ENCODE assay signal across 15 cellular contexts in genomic region chr7:101170617-101171441, GRCh38. TPM values are rescaled to one million over a fixed set of nuclear protein-coding genes. Genes with fewer than 3 reads are reported as not detected.
DNase-seq lines count a peak whose midpoint lies in the region; ATAC-seq and TF ChIP-seq lines count a peak whose summit lies in the region.
"Had no signal": no experiment of that assay in that cellular context is flagged by ENCODE, and none has a peak within 500 bp of the region (broad histone marks: within the 10 kb centered on the region; RNA-seq: fewer than 3 reads in every experiment).

No MANE protein-coding gene starts in this region.

- H4K20me1 ChIP-seq in mammary epithelial cell (ENCODE audit: insufficient read depth, low read length): no peaks in the 10 kb centered on the region

- H2BK15ac ChIP-seq in mesendoderm (replicated peaks; ENCODE audit: low read depth): no peak overlapping the region

- peaks cover 36% of the 10 kb centered on the region for H3K27me3 ChIP-seq in mammary epithelial cell (ENCODE audit: insufficient read depth, low read length)
- peaks cover 49% of the 10 kb centered on the region for H3K27me3 ChIP-seq in mesendoderm (ENCODE audit: insufficient read depth, low read length, poor library complexity)

- H3K4me2 ChIP-seq in mammary epithelial cell (ENCODE audit: insufficient read depth, low read depth, low read length) (no peak overlapping the region), mesendoderm (ENCODE audit: low read length) (no peak overlapping the region)

- H2AFZ ChIP-seq in mammary epithelial cell (ENCODE audit: low read depth, low read length): no peak overlapping the region

- H3K79me1 ChIP-seq in mesendoderm (ENCODE audit: low read length): no peaks in the 10 kb centered on the region

- H3K27ac Mint-ChIP-seq in MCF 10A (ENCODE audit: low read depth, unreplicated experiment): peak overlapping the region; percentile 71
- H3K27ac Mint-ChIP-seq in T-cell: no peak overlapping the region

- in situ Hi-C loops in mammary epithelial cell (cut with MboI; ENCODE audit: low sequenced_read_pairs in 2 of 2): no loop called here

- H3K27me3 Mint-ChIP-seq in MCF 10A (ENCODE audit: insufficient read depth, unreplicated experiment) (peaks cover 95% of the 10 kb centered on the region), T-cell (peaks cover 75 to 84% of the 10 kb centered on the region in 2 donors)

- dilution Hi-C loops in mammary epithelial cell (cut with HindIII; ENCODE audit: low sequenced_read_pairs): loop anchor here (10.0 kb wide), 2 partner anchors 104 to 286 kb away; partner anchors contain the start of gene UFSP1

- no peak overlapping the region for H2AK5ac ChIP-seq in mesendoderm (ENCODE audit: low read length)

- H3K36me3 Mint-ChIP-seq in MCF 10A (ENCODE audit: insufficient read depth, unreplicated experiment) (no peaks in the 10 kb centered on the region), T-cell (no peaks in the 10 kb centered on the region)

- BruUV-seq in MCF 10A (replicated peaks; lab: Mats Ljungman, UMichigan) (no TSS peak), mammary epithelial cell (replicated peaks; lab: Mats Ljungman, UMichigan) (no TSS peak)

- no peak overlapping the region for H2BK120ac ChIP-seq in mesendoderm (ENCODE audit: low read depth, low read length)

- no peak overlapping the region for H3K4ac ChIP-seq in mesendoderm (ENCODE audit: low read depth, low read length)

- H4K5ac ChIP-seq in mesendoderm (ENCODE audit: low read length): no peak overlapping the region

- DNase-seq in MCF 10A (ENCODE audit: unreplicated experiment): no peak
- no peak for DNase-seq in mammary epithelial cell
- peak in 10 of 34 experiments; percentile 20 to 54 (median 42) for DNase-seq in T-cell
- peak; percentile 1 for DNase-seq in mesendoderm
- DNase-seq in SKM-1 (lab: John Stamatoyannopoulos, UW; ENCODE audit: unreplicated experiment): no peak
- no peak for DNase-seq in GM19240 (ENCODE audit: insufficient read length, low spot score)
- no peak for DNase-seq in SHP77 treated with DMSO at 0.1 percent for 48 hours (lab: John Stamatoyannopoulos, UW)
- DNase-seq in epidermal melanocyte (ENCODE audit: insufficient read length, low spot score): no peak
- DNase-seq: activated CD8-positive, alpha-beta memory T cell treated with anti-CD3 and anti-CD28 coated beads for 24 hours; OCI-M1; stimulated activated CD4-positive, alpha-beta T cell treated with anti-CD3 and anti-CD28 coated beads, Interleukin-1b, Interleukin-23, amount 100 ng/mL, for 48 hours; stomach had no signal

- H3K4me3 Mint-ChIP-seq in MCF 10A (ENCODE audit: unreplicated experiment) (no peak overlapping the region), T-cell (peak overlapping the region; percentile 3 to 74 (median 52))

- 2% methylated on average over 14 of the region's 17 CpGs for WGBS in mammary epithelial cell (ENCODE audit: low coverage, missing lambda C conversion rate)
- no CpG with 5 or more reads among the region's 17 CpGs for WGBS in mesendoderm (ENCODE audit: extremely low coverage, insufficient coverage, low lambda C conversion rate)

- CTCF ChIA-PET in MCF 10A (lab: Yijun Ruan, JAX) (interaction anchor here (0.5 to 2.8 kb wide), 19 partner anchors 9 to 260 kb away, joined by 3 to 31 read pairs (median 4); no protein-coding TSS in a partner anchor), mammary epithelial cell (lab: Charles Lee; ENCODE audit: low non-redundant PET) (no interaction called here), T-cell (lab: Charles Lee) (interaction anchor here (1.0 to 2.3 kb wide), 4 partner anchors 20 to 47 kb away, joined by 3 to 27 read pairs (median 5); partner anchors contain the start of gene ZNHIT1 (in 1 of the 2))

- H3K4me1 ChIP-seq in mammary epithelial cell (ENCODE audit: insufficient read depth, low read length): peaks cover 39% of the 10 kb centered on the region
- H3K4me1 ChIP-seq in mesendoderm (ENCODE audit: control insufficient read depth, low read depth, low read length): peaks cover 4% of the 10 kb centered on the region

- H3K18ac ChIP-seq in mesendoderm (ENCODE audit: low read length): no peak overlapping the region

- H3K23ac ChIP-seq in mesendoderm (ENCODE audit: low read length): no peak overlapping the region

- no peak for TF ChIP-seq CTCF in MCF 10A (IDR thresholded peaks at IDR 0.05; ENCODE audit: unreplicated experiment)
- TF ChIP-seq CTCF in mammary epithelial cell (conservative IDR thresholded peaks at IDR 0.05 in 1 of 2, IDR thresholded peaks at IDR 0.05 in 1 of 2; ENCODE audit: extremely low read depth in 1 of 2, insufficient read depth in 1 of 2, low read depth in 1 of 2, low read length in 2 of 2): no peak

- no peaks in the 10 kb centered on the region for H3K36me3 ChIP-seq in mammary epithelial cell (ENCODE audit: insufficient read depth, low read length)
- no peaks in the 10 kb centered on the region for H3K36me3 ChIP-seq in mesendoderm (ENCODE audit: control insufficient read depth, insufficient read depth, low read length)
- H3K36me3 ChIP-seq: stomach had no signal

- no peak overlapping the region for H3K9ac ChIP-seq in mammary epithelial cell (ENCODE audit: insufficient read depth, low read length)
- H3K9ac ChIP-seq in mesendoderm (ENCODE audit: low read length): no peak overlapping the region

- no peaks in the 10 kb centered on the region for H3K9me3 Mint-ChIP-seq in MCF 10A (ENCODE audit: unreplicated experiment)
- no peaks in the 10 kb centered on the region for H3K9me3 Mint-ChIP-seq in T-cell

- no peak overlapping the region for H4K8ac ChIP-seq in mesendoderm (ENCODE audit: low read depth, low read length)

- intact Hi-C loops in MCF 10A (cut with micrococcal nuclease) (no loop called here), mammary epithelial cell (cut with micrococcal nuclease) (loop anchor here (2.0 kb wide), 1 partner anchor 22 kb away; no protein-coding TSS in a partner anchor)

- H3K4me1 Mint-ChIP-seq in MCF 10A (ENCODE audit: insufficient read depth, unreplicated experiment) (peaks cover 45% of the 10 kb centered on the region), T-cell (peaks cover 64 to 81% (median 77%) of the 10 kb centered on the region in 3 donors)

- H3K56ac ChIP-seq in mesendoderm (ENCODE audit: low read length): no peak overlapping the region

- H3K79me2 ChIP-seq in mammary epithelial cell (ENCODE audit: insufficient read depth, low read length) (no peaks in the 10 kb centered on the region), mesendoderm (ENCODE audit: control insufficient read depth, insufficient read depth, low read length) (no peaks in the 10 kb centered on the region)

- H3K4me3 ChIP-seq in mammary epithelial cell (replicated peaks in 1 of 3; ENCODE audit: insufficient read depth in 1 of 3, low read depth in 2 of 3, low read length in 3 of 3): no peak overlapping the region
- no peak overlapping the region for H3K4me3 ChIP-seq in mesendoderm (ENCODE audit: low read length)
- H3K4me3 ChIP-seq: stomach had no signal

- POLR2A ChIA-PET in MCF 10A (lab: Yijun Ruan, JAX): interaction anchor here (1.2 to 1.6 kb wide), 3 partner anchors 20 to 47 kb away, joined by 4 to 6 read pairs (median 5); partner anchors contain the start of genes PLOD3 and ZNHIT1
- POLR2A ChIA-PET in T-cell (lab: Charles Lee): no interaction called here

- no peak overlapping the region for H2BK5ac ChIP-seq in mesendoderm (ENCODE audit: low read length)

- peak in 1 of 4 experiments; percentile 67 for ATAC-seq in T-cell (replicated peaks in 1 of 4)

- no peaks in the 10 kb centered on the region for H3K9me3 ChIP-seq in mammary epithelial cell (replicated peaks; ENCODE audit: insufficient read depth, low read length)
- H3K9me3 ChIP-seq: stomach had no signal

- no peak overlapping the region for H3K27ac ChIP-seq in mammary epithelial cell (ENCODE audit: insufficient read depth, low read depth, low read length)
- H3K27ac ChIP-seq in mesendoderm (ENCODE audit: low read depth, low read length): no peak overlapping the region
- H3K27ac ChIP-seq: stomach had no signal

RNA-seq across cellular contexts. Expression of gene VGF, which starts 5.5 kb away (rescaled TPM):
- total RNA-seq in MCF 10A (2022): 11.2 and 12.8 TPM in 2 replicates
- under 1 TPM in 1 of 2 donors, not detected in 1; 0.54 TPM for total RNA-seq in mammary epithelial cell
- 0.08 TPM for polyA plus RNA-seq in mammary epithelial cell
- not detected for polyA minus RNA-seq in mammary epithelial cell
- total RNA-seq in T-cell: not detected
- 1.6 TPM for polyA plus RNA-seq in mesendoderm (2013, experiment 1 of 2)
- polyA plus RNA-seq in mesendoderm (2013, experiment 2 of 2): 1.9 TPM
- total RNA-seq: liver, M059J had no signal
- polyA plus RNA-seq: liver had no signal

RNA-seq across cellular contexts. Expression of gene NAT16, which starts 9.3 kb away (rescaled TPM):
- not detected in 2 replicates for total RNA-seq in MCF 10A (2022)
- not detected for total RNA-seq in mammary epithelial cell
- polyA plus RNA-seq in mammary epithelial cell: not detected
- not detected for polyA minus RNA-seq in mammary epithelial cell
- not detected for total RNA-seq in T-cell
- polyA plus RNA-seq in mesendoderm (2013, experiment 1 of 2): not detected
- polyA plus RNA-seq in mesendoderm (2013, experiment 2 of 2): not detected
- total RNA-seq: liver; stomach; T-helper 2 cell treated with Interferon-gamma antibody and Interleukin-4, amounts not matched to agents 100 ng/mL and 5 ng/mL, for 36 hours had no signal
- polyA plus RNA-seq: liver had no signal

RNA-seq across cellular contexts. Expression of gene AP1S1, which starts 16.6 kb away (rescaled TPM):
- total RNA-seq in MCF 10A (2022) (72.1 and 72.5 TPM in 2 replicates), mammary epithelial cell (100 to 1,000 TPM; 102 to 107 TPM), T-cell (10 to 100 TPM in 3 of 5 donors, 1 to 10 TPM in 2; 8.1 to 16.7 (median 14.4) TPM)
- 232 TPM for polyA plus RNA-seq in mammary epithelial cell
- 172 TPM for polyA minus RNA-seq in mammary epithelial cell
- 14.7 TPM for polyA plus RNA-seq in mesendoderm (2013, experiment 1 of 2)
- 15.1 TPM for polyA plus RNA-seq in mesendoderm (2013, experiment 2 of 2)

RNA-seq across cellular contexts. Expression of gene MOGAT3, which starts 30.0 kb away (rescaled TPM):
- total RNA-seq in MCF 10A (2022): not detected in 2 replicates
- not detected for total RNA-seq in mammary epithelial cell
- not detected for polyA plus RNA-seq in mammary epithelial cell
- polyA minus RNA-seq in mammary epithelial cell: not detected
- total RNA-seq in T-cell: not detected
- 0.07 TPM for polyA plus RNA-seq in mesendoderm (2013, experiment 1 of 2)
- polyA plus RNA-seq in mesendoderm (2013, experiment 2 of 2): 0.06 TPM
- total RNA-seq: M059J; T-helper 2 cell treated with Interferon-gamma antibody and Interleukin-4, amounts not matched to agents 100 ng/mL and 5 ng/mL, for 36 hours had no signal
- polyA plus RNA-seq: stomach had no signal

RNA-seq across cellular contexts. Expression of gene SERPINE1, which starts 43.9 kb away (rescaled TPM):
- 56.7 and 80.6 TPM in 2 replicates for total RNA-seq in MCF 10A (2022)
- 100 to 1,000 TPM; 429 to 467 TPM for total RNA-seq in mammary epithelial cell
- 741 TPM for polyA plus RNA-seq in mammary epithelial cell
- 543 TPM for polyA minus RNA-seq in mammary epithelial cell
- total RNA-seq in T-cell: under 1 TPM in 4 of 5 donors, not detected in 1; 0.18 to 0.79 (median 0.51) TPM
- 55.1 TPM for polyA plus RNA-seq in mesendoderm (2013, experiment 1 of 2)
- polyA plus RNA-seq in mesendoderm (2013, experiment 2 of 2): 62.9 TPM
